1 cellular context compared by ENCODE assay signal in the genomic region with DNA sequence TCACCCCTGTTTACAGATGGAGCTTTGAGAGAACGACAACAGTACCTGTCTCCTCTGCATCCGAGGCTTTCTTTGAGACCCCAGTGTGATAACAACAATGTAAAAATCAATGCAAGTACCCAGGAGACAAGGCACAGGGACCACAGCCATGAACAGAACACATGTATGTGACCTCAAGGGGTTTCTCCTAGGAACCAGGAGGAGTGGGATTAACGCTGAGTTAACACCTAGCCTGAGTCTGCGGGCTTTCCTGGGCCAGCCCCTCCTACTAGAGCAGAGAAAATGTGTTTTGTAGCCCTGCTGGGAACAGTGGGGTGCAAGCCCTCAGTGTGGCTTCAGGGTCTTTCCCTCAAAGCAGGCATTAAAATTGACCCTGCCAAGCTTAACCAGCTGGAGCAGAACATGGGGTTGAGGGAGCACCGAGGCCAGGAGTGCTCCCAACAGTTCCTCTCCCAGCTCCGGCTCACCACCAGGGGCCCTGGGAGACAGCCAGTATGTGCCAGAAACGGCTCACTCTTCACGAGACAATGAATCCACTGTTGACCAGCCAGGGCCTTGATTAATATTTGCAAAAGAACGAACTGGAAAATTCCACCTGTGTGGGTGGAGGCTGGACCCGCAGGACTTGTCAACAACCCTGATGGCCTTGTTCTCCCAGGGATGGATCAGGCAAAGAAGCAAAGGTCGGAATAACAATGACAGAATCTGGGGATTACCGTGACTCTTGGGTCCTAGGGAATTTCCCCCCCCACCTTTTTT.
A peak's percentile ranks its signal among the peaks of the same experiment; 100 is the strongest.
TF ChIP-seq lines count a peak whose summit lies in the region.

No MANE protein-coding gene starts in this region.

TF ChIP-seq in HepG2, 621 proteins besides CTCF, POLR2A, EP300 and RAD21 (continued from another document):
- TF ChIP-seq ZBTB49 (CRISPR knock-in tag; IDR thresholded peaks at IDR 0.05; ENCODE audit: borderline replicate concordance) (no peak), ZBED4 (CRISPR knock-in tag; IDR thresholded peaks at IDR 0.05; ENCODE audit: borderline replicate concordance) (no peak; the same call in 1 of the 2 replicates), TCF7L2 (IDR thresholded peaks at IDR 0.05; ENCODE audit: low read depth, low read length) (no peak), MIER2 (CRISPR knock-in tag; IDR thresholded peaks at IDR 0.05) (no peak; the same call in 1 of the 2 replicates), REXO4 (CRISPR knock-in tag; IDR thresholded peaks at IDR 0.05; ENCODE audit: borderline replicate concordance) (no peak), THRA (CRISPR knock-in tag; IDR thresholded peaks at IDR 0.05; ENCODE audit: borderline replicate concordance) (peak; percentile 55; the same call in 1 of the 2 replicates), KLF11 (CRISPR knock-in tag; IDR thresholded peaks at IDR 0.05) (no peak), MZF1 (CRISPR knock-in tag; IDR thresholded peaks at IDR 0.05; ENCODE audit: borderline replicate concordance) (no peak), FOXP1 (IDR thresholded peaks at IDR 0.05) (peak; percentile 72; the same call in 1 of the 2 replicates), FOXP1 (CRISPR knock-in tag; IDR thresholded peaks at IDR 0.05) (peak; percentile 79; the same call in 1 of the 2 replicates), KDM4B (CRISPR knock-in tag; IDR thresholded peaks at IDR 0.05) (peak; percentile 51; the same call in 1 of the 2 replicates), THAP11 (CRISPR knock-in tag; IDR thresholded peaks at IDR 0.05) (no peak), ZFP91 (CRISPR knock-in tag; IDR thresholded peaks at IDR 0.05; ENCODE audit: borderline replicate concordance) (peak; percentile 51; the same call in 1 of the 2 replicates), ZNF550 (CRISPR knock-in tag; IDR thresholded peaks at IDR 0.05; ENCODE audit: borderline replicate concordance) (no peak), TBX3 (IDR thresholded peaks at IDR 0.05; ENCODE audit: borderline replicate concordance) (no peak), ZNF883 (CRISPR knock-in tag; IDR thresholded peaks at IDR 0.05; ENCODE audit: not compliant biosample characterization) (peak; percentile 70), KLF12 (CRISPR knock-in tag; IDR thresholded peaks at IDR 0.05; ENCODE audit: borderline replicate concordance) (peak; percentile 87; the same call in 1 of the 2 replicates)
- TF ChIP-seq, protein P1, sequence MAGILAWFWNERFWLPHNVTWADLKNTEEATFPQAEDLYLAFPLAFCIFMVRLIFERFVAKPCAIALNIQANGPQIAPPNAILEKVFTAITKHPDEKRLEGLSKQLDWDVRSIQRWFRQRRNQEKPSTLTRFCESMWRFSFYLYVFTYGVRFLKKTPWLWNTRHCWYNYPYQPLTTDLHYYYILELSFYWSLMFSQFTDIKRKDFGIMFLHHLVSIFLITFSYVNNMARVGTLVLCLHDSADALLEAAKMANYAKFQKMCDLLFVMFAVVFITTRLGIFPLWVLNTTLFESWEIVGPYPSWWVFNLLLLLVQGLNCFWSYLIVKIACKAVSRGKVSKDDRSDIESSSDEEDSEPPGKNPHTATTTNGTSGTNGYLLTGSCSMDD (CRISPR knock-in tag; IDR thresholded peaks at IDR 0.05) = no peak
